8 cellular contexts compared by ENCODE assay signal in genomic region chr12:55926738-55927587, GRCh38. TPM values are rescaled to one million over a fixed set of nuclear protein-coding genes. Genes with fewer than 3 reads are reported as not detected.
DNase-seq lines count a peak whose midpoint lies in the region; ATAC-seq, FAIRE-seq and TF ChIP-seq lines count a peak whose summit lies in the region.

No MANE protein-coding gene starts in this region.

- H3K27ac ChIP-seq in astrocyte (ENCODE audit: low read depth, low read length): peak overlapping the region; percentile 88

- H3K9me3 Mint-ChIP-seq in astrocyte (ENCODE audit: unreplicated experiment): no peaks in the 10 kb centered on the region

- no peak for FAIRE-seq in astrocyte (lab: Jason Lieb, UNC)

- H3K79me2 ChIP-seq in astrocyte (ENCODE audit: insufficient read depth, low read length): peaks cover 59% of the 10 kb centered on the region

- H3K9ac ChIP-seq in astrocyte (ENCODE audit: low read length): peak overlapping the region; percentile 94

- DNase-seq in NCI-H1930 (lab: John Stamatoyannopoulos, UW) (peak; percentile 86 to 96), T-helper 22 cell (ENCODE audit: low read depth) (peak; percentile 85), astrocyte (ENCODE audit: low read depth) (peak; percentile 83), hippocampal formation (lab: John Stamatoyannopoulos, UW) (peak; percentile 86 to 89), retina (peak; percentile 94), cortex of kidney (lab: John Stamatoyannopoulos, UW) (no peak)

- peak overlapping the region; percentile 99 for H3K4me3 Mint-ChIP-seq in astrocyte (ENCODE audit: unreplicated experiment)

- H3K9me3 ChIP-seq in astrocyte (ENCODE audit: insufficient read depth, low read depth, low read length): no peaks in the 10 kb centered on the region

- H2AFZ ChIP-seq in astrocyte (ENCODE audit: low read depth, low read length): peak overlapping the region; percentile 78

- peaks cover 3% of the 10 kb centered on the region for H3K36me3 ChIP-seq in astrocyte (ENCODE audit: insufficient read depth, low read length)

- H3K36me3 Mint-ChIP-seq in astrocyte (ENCODE audit: low read depth, unreplicated experiment): peaks cover 3% of the 10 kb centered on the region

- no peaks in the 10 kb centered on the region for H3K27me3 Mint-ChIP-seq in astrocyte (ENCODE audit: low read depth, unreplicated experiment)

- peak overlapping the region; percentile 96 for H3K27ac Mint-ChIP-seq in astrocyte (ENCODE audit: unreplicated experiment)

- H4K20me1 ChIP-seq in astrocyte (ENCODE audit: insufficient read depth, low read length): peaks cover 5% of the 10 kb centered on the region

- peaks cover 36% of the 10 kb centered on the region for H3K4me1 Mint-ChIP-seq in astrocyte (ENCODE audit: low read depth, unreplicated experiment)

- H3K4me2 ChIP-seq in astrocyte (ENCODE audit: low read length): peak overlapping the region; percentile 98

- TF ChIP-seq CTCF in astrocyte (IDR thresholded peaks at IDR 0.05; ENCODE audit: insufficient read depth, low read depth, low read length): peak; percentile 51

- H3K4me1 ChIP-seq in astrocyte (ENCODE audit: insufficient read depth, low read length): peaks cover 23% of the 10 kb centered on the region

- peak; percentile 47 for ATAC-seq in GM18498 (IDR thresholded peaks at IDR 0.05; ENCODE audit: unreplicated experiment)
- peak; percentile 45 for ATAC-seq in HG02943 (IDR thresholded peaks at IDR 0.05; ENCODE audit: low read depth, unreplicated experiment)

- no peaks in the 10 kb centered on the region for H3K27me3 ChIP-seq in astrocyte (ENCODE audit: insufficient read depth, low read length)

- H3K4me3 ChIP-seq in astrocyte (ENCODE audit: insufficient read depth, low read depth, low read length): peak overlapping the region; percentile 92

RNA-seq across cellular contexts. Expression of gene PYM1, which starts 0.7 kb away (rescaled TPM):
- 31.5 and 33.6 TPM in 2 replicates for total RNA-seq in astrocyte

RNA-seq across cellular contexts. Expression of gene DGKA, which starts 4.0 kb away (rescaled TPM):
- total RNA-seq in astrocyte: 108 and 118 TPM in 2 replicates

RNA-seq across cellular contexts. Expression of gene PMEL, which starts 38.9 kb away (rescaled TPM):
- 3.9 and 13.8 TPM in 2 replicates for total RNA-seq in astrocyte

RNA-seq across cellular contexts. Expression of gene CDK2, which starts 39.7 kb away (rescaled TPM):
- 37.8 and 44.3 TPM in 2 replicates for total RNA-seq in astrocyte

RNA-seq across cellular contexts. Expression of gene RAB5B, which starts 46.9 kb away (rescaled TPM):
- total RNA-seq in astrocyte: 110 and 127 TPM in 2 replicates
